16 cellular contexts compared by ENCODE assay signal in genomic region chr17:3929181-3929580, GRCh38. TPM values are rescaled to one million over a fixed set of nuclear protein-coding genes. Genes with fewer than 3 reads are reported as not detected.
DNase-seq lines count a peak whose midpoint lies in the region; ATAC-seq and TF ChIP-seq lines count a peak whose summit lies in the region.
"Had no signal": no experiment of that assay in that cellular context is flagged by ENCODE, and none has a peak within 500 bp of the region (broad histone marks: within the 10 kb centered on the region; RNA-seq: fewer than 3 reads in every experiment).

No MANE protein-coding gene starts in this region.

- H3K9me3 ChIP-seq in BLaER1 (no peaks in the 10 kb centered on the region), HUES6 (ENCODE audit: control insufficient read depth, insufficient read depth, low read depth, low read length) (no peaks in the 10 kb centered on the region), osteoblast (ENCODE audit: low read depth, low read length) (no peaks in the 10 kb centered on the region)
- H3K9me3 ChIP-seq: HAP-1 had no signal

- CTCF ChIA-PET in HEK293T (lab: Yijun Ruan, JAX), result no interaction called here

- H3K4me1 ChIP-seq in BLaER1, result peaks cover 25% of the 10 kb centered on the region
- H3K4me1 ChIP-seq in HUES6 (ENCODE audit: control insufficient read depth, insufficient read depth, low read length), result peaks cover 14% of the 10 kb centered on the region; the same call in 1 of the 2 replicates
- no peaks in the 10 kb centered on the region for H3K4me1 ChIP-seq in osteoblast (ENCODE audit: insufficient read depth, low read length)
- H3K4me1 ChIP-seq: HAP-1 had no signal

- H3K9ac ChIP-seq in BLaER1 (no peak overlapping the region), HUES6 (ENCODE audit: low read length) (peak overlapping the region; percentile 15)

- DNase-seq in islet precursor cell (peak; percentile 63), osteoblast (ENCODE audit: insufficient read length, low spot score, missing footprints) (peak; percentile 89), cerebellum (ENCODE audit: low spot score) (no peak), HEK293T (ENCODE audit: extremely low spot score) (no peak), 8988T (no peak)
- DNase-seq: DMS 273 treated with DMSO at 0.1 percent for 48 hours, MV-4-11, NCI-H1436, NCI-H2029 treated with DMSO at 0.1 percent for 48 hours, NCI-H510A, NCI-H82, SHP77 had no signal

- H3K79me2 ChIP-seq in osteoblast (ENCODE audit: insufficient read depth, low read length), result no peaks in the 10 kb centered on the region

- POLR2A ChIA-PET in HEK293T (lab: Yijun Ruan, JAX), result no interaction called here

- TF ChIP-seq CTCF in osteoblast (IDR thresholded peaks at IDR 0.05; ENCODE audit: extremely low read depth, low read depth, low read length), result no peak

- H3K36me3 ChIP-seq in BLaER1 (peaks cover 78% of the 10 kb centered on the region), HUES6 (ENCODE audit: control insufficient read depth, insufficient read depth, low read length) (0 out of 2 replicates have a peak, but pooled peaks cover 3% of the 10 kb centered on the region), osteoblast (ENCODE audit: insufficient read depth, low read length) (no peaks in the 10 kb centered on the region)
- H3K36me3 ChIP-seq: HAP-1 had no signal

- H3K27ac ChIP-seq in BLaER1 (peak overlapping the region; percentile 35), HUES6 (ENCODE audit: low read depth, low read length) (no peak overlapping the region), osteoblast (ENCODE audit: low read depth, low read length) (no peak overlapping the region)

- no peaks in the 10 kb centered on the region for H3K27me3 ChIP-seq in BLaER1
- no peaks in the 10 kb centered on the region for H3K27me3 ChIP-seq in HUES6 (ENCODE audit: control insufficient read depth, insufficient read depth, low read length)
- peaks cover 3% of the 10 kb centered on the region for H3K27me3 ChIP-seq in osteoblast (ENCODE audit: insufficient read depth, low read length)

- no peak overlapping the region for H2AFZ ChIP-seq in osteoblast (ENCODE audit: low read length)

- H4K20me1 ChIP-seq in BLaER1, result no peaks in the 10 kb centered on the region
- H4K20me1 ChIP-seq in osteoblast (ENCODE audit: insufficient read depth, low read length), result no peaks in the 10 kb centered on the region

- no peak overlapping the region for H3K4me2 ChIP-seq in BLaER1
- H3K4me2 ChIP-seq in osteoblast (ENCODE audit: insufficient read depth, low read length), result no peak overlapping the region

- ATAC-seq in GM19023 (IDR thresholded peaks at IDR 0.05; ENCODE audit: unreplicated experiment), result no peak

- H3K4me3 ChIP-seq in BLaER1 (no peak overlapping the region), HUES6 (ENCODE audit: low read depth, low read length) (no peak overlapping the region), osteoblast (ENCODE audit: insufficient read depth, low read length) (no peak overlapping the region)
- H3K4me3 ChIP-seq: HAP-1 had no signal

TF ChIP-seq in HEK293T, 16 proteins besides CTCF, POLR2A, EP300 and RAD21:
- TF ChIP-seq SUZ12 (IDR thresholded peaks at IDR 0.05), result no peak
- TF ChIP-seq SP1 (IDR thresholded peaks at IDR 0.05), result no peak
- TF ChIP-seq TARDBP (IDR thresholded peaks at IDR 0.05), result no peak
- no peak for TF ChIP-seq HDGF (IDR thresholded peaks at IDR 0.05; ENCODE audit: borderline replicate concordance)
- no peak for TF ChIP-seq ZNF384 (IDR thresholded peaks at IDR 0.05)
- TF ChIP-seq PKNOX1 (IDR thresholded peaks at IDR 0.05), result no peak
- TF ChIP-seq ARNT (IDR thresholded peaks at IDR 0.05), result no peak
- no peak for TF ChIP-seq FOXA1 (IDR thresholded peaks at IDR 0.05)

RNA-seq across cellular contexts. Expression of gene P2RX1, which starts 12.9 kb away (rescaled TPM):
- total RNA-seq in osteoblast (under 0.01 TPM in 1 of 2 replicates, not detected in the other), cerebellum (0.27 TPM)

RNA-seq across cellular contexts. Expression of gene ATP2A3, which starts 35.1 kb away (rescaled TPM):
- total RNA-seq in osteoblast, result 1.4 and 1.8 TPM in 2 replicates
- 2.0 TPM for total RNA-seq in cerebellum

RNA-seq across cellular contexts. Expression of gene CAMKK1, which starts 36.3 kb away (rescaled TPM):
- total RNA-seq in osteoblast, result 8.7 and 9.1 TPM in 2 replicates
- 11.8 TPM for total RNA-seq in cerebellum

Comparison
In these comparisons a context has a peak if more than half of its experiments do, and no peak if none do; other contexts are left out.
1. DNase-seq: peak in islet precursor cell (single experiment) and osteoblast (single experiment); none in cerebellum (single experiment), HEK293T (single experiment) and 8988T (single experiment).